12 cellular contexts compared by ENCODE assay signal in the genomic region with DNA sequence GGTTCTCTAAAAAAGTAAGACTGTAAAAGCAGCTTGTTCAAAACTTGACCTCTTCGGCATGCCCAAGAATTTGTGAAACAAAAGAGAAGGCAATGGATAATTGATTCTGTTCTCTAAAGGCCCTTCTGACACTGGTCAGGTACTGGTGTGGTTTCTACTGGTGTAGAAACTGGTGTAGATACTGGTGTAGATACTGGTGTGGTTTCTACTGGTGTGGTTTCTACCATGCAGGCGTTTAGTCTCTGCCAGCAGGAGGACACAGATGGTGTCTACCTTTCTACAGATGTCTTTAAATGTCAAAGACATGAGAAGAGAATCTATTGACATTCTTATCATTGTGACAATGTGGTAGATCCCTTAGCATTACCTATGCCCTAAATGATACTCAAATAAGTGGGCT.
DNase-seq lines count a peak whose midpoint lies in the region; ATAC-seq and TF ChIP-seq lines count a peak whose summit lies in the region.
"Had no signal": no experiment of that assay in that cellular context is flagged by ENCODE, and none has a peak within 500 bp of the region (broad histone marks: within the 10 kb centered on the region; RNA-seq: fewer than 3 reads in every experiment).

No MANE protein-coding gene starts in this region.

- WGBS in stomach, 5 donors: 0 to 57% (median 47%) methylated on average over 2 of the region's 2 CpGs

- H3K4me3 Mint-ChIP-seq in HFFc6: no peak overlapping the region
- H3K4me3 Mint-ChIP-seq: neural crest cell had no signal

- H3K27ac Mint-ChIP-seq in HFFc6: no peak overlapping the region

- H3K36me3 ChIP-seq in ascending aorta (no peaks in the 10 kb centered on the region), stomach (no peaks in the 10 kb centered on the region)

- intact Hi-C loops in ascending aorta (cut with DNase I) (no loop called here), stomach (cut with DNase I; ENCODE audit: low total_unique reads) (no loop called here)

- H3K4me1 Mint-ChIP-seq in HFFc6 (ENCODE audit: low read depth): peaks cover 95% of the 10 kb centered on the region

- H3K9me3 Mint-ChIP-seq in HFFc6: no peaks in the 10 kb centered on the region
- H3K9me3 Mint-ChIP-seq: neural crest cell had no signal

- no peaks in the 10 kb centered on the region for H3K9me3 ChIP-seq in ascending aorta
- no peaks in the 10 kb centered on the region for H3K9me3 ChIP-seq in stomach
- H3K9me3 ChIP-seq: Caco-2 had no signal

- peaks cover 13% of the 10 kb centered on the region for H3K36me3 Mint-ChIP-seq in HFFc6 (ENCODE audit: low read depth)

- TF ChIP-seq CTCF in ascending aorta (IDR thresholded peaks at IDR 0.05) (no peak), stomach (IDR thresholded peaks at IDR 0.05) (no peak), HFFc6 (IDR thresholded peaks at IDR 0.05) (no peak)

- peak; percentile 83 for ATAC-seq in HG02642 (IDR thresholded peaks at IDR 0.05; ENCODE audit: poor library complexity, unreplicated experiment)

- H3K27me3 Mint-ChIP-seq in HFFc6 (ENCODE audit: insufficient read depth): no peaks in the 10 kb centered on the region; the same call in none of the 2 replicates

- H3K27me3 ChIP-seq in ascending aorta: no peaks in the 10 kb centered on the region
- H3K27me3 ChIP-seq in stomach: no peaks in the 10 kb centered on the region

- H3K4me3 ChIP-seq in ascending aorta: no peak overlapping the region
- H3K4me3 ChIP-seq in stomach: no peak overlapping the region

- H3K4me1 ChIP-seq in ascending aorta (peaks cover 21 to 81% of the 10 kb centered on the region in 2 donors), stomach (peaks cover 9 to 59% (median 37%) of the 10 kb centered on the region in 4 donors)

- DNase-seq in DMS 273 (lab: John Stamatoyannopoulos, UW; ENCODE audit: unreplicated experiment): peak; percentile 14
- no peak for DNase-seq in DMS 273 treated with DMSO at 0.1 percent for 48 hours (lab: John Stamatoyannopoulos, UW)
- DNase-seq in ascending aorta (ENCODE audit: low spot score in 2 of 2): no peak
- DNase-seq in stomach: no peak
- no peak for DNase-seq in HFFc6
- no peak for DNase-seq in NCI-H510A treated with DMSO at 0.1 percent for 48 hours (lab: John Stamatoyannopoulos, UW)
- no peak for DNase-seq in germinal center (ENCODE audit: low spot score)
- DNase-seq: Caco-2, islet precursor cell, NCI-H524 treated with DMSO at 0.1 percent for 48 hours had no signal

- TF ChIP-seq EP300 in stomach (IDR thresholded peaks at IDR 0.05): no peak

- H3K27ac ChIP-seq in ascending aorta: peak overlapping the region; percentile 87 to 94
- H3K27ac ChIP-seq in stomach: peak overlapping the region in 4 of 5 donors; percentile 72 to 86 (median 76)

- no peak for TF ChIP-seq POLR2A in stomach (IDR thresholded peaks at IDR 0.05)
